Comparison of ENCODE assay signal across 9 cellular contexts in genomic region chr9:113446323-113446740, GRCh38. TPM values are rescaled to one million over a fixed set of nuclear protein-coding genes. Genes with fewer than 3 reads are reported as not detected.
DNase-seq lines count a peak whose midpoint lies in the region; ATAC-seq and TF ChIP-seq lines count a peak whose summit lies in the region.
"Had no signal": no experiment of that assay in that cellular context is flagged by ENCODE, and none has a peak within 500 bp of the region (broad histone marks: within the 10 kb centered on the region; RNA-seq: fewer than 3 reads in every experiment).

No MANE protein-coding gene starts in this region.

- ATAC-seq in body of pancreas (peak; percentile 74), HG02798 (IDR thresholded peaks at IDR 0.05; ENCODE audit: poor library complexity, unreplicated experiment) (no peak)
- peak; percentile 37 for ATAC-seq in stimulated activated naive CD8-positive, alpha-beta T cell treated with anti-CD3 and anti-CD28 coated beads, Interleukin-15, amount 100 ng/mL, for 72 hours

- no peaks in the 10 kb centered on the region for H3K36me3 ChIP-seq in body of pancreas (replicated peaks in 1 of 2; ENCODE audit: insufficient read depth in 1 of 2, low read depth in 2 of 2)

- TF ChIP-seq CTCF in AG09309 (IDR thresholded peaks at IDR 0.05; ENCODE audit: control insufficient read depth, insufficient read depth, low read depth, low read length, missing control alignments) (peak; percentile 37), GM10248 (IDR thresholded peaks at IDR 0.05; ENCODE audit: control extremely low read depth, extremely low read depth, low read depth, missing control alignments) (peak; percentile 53), body of pancreas (IDR thresholded peaks at IDR 0.05) (peak; percentile 13 to 83 (median 69))

- CTCF ChIA-PET in GM10248 (lab: Yijun Ruan, JAX) = interaction anchor here (0.6 to 6.3 kb wide), 45 partner anchors 9 to 543 kb away, joined by 3 to 171 read pairs (median 4); partner anchors contain the start of genes ALAD, CDC26, PRPF4 and RGS3

- POLR2A ChIA-PET in GM10248 (lab: Yijun Ruan, JAX) = no interaction called here

- no peaks in the 10 kb centered on the region for H3K4me1 Mint-ChIP-seq in stimulated activated naive CD8-positive, alpha-beta T cell treated with anti-CD3 and anti-CD28 coated beads, Interleukin-15, amount 100 ng/mL, for 72 hours

- no peak overlapping the region for H3K27ac ChIP-seq in body of pancreas
- H3K27ac ChIP-seq: epithelial cell of prostate had no signal

- WGBS in body of pancreas, 2 donors = 56 to 60% methylated on average over 3 of the region's 3 CpGs

- H3K27ac Mint-ChIP-seq in stimulated activated naive CD8-positive, alpha-beta T cell treated with anti-CD3 and anti-CD28 coated beads, Interleukin-15, amount 100 ng/mL, for 72 hours = peak overlapping the region in 1 of 2 donors; percentile 44

- no peaks in the 10 kb centered on the region for H3K4me1 ChIP-seq in body of pancreas

- no peak for TF ChIP-seq POLR2A in body of pancreas (IDR thresholded peaks at IDR 0.05)

- intact Hi-C loops in body of pancreas (cut with DNase I) = loop anchor here (5.0 kb wide), 2 partner anchors 141 to 206 kb away; no protein-coding TSS in a partner anchor

- H3K27me3 Mint-ChIP-seq in stimulated activated naive CD8-positive, alpha-beta T cell treated with anti-CD3 and anti-CD28 coated beads, Interleukin-15, amount 100 ng/mL, for 72 hours = no peaks in the 10 kb centered on the region

- DNase-seq in AG09309 (ENCODE audit: low read depth) (no peak), GM10248 (ENCODE audit: extremely low spot score) (peak; percentile 74), NCI-H2029 treated with DMSO at 0.1 percent for 48 hours (lab: John Stamatoyannopoulos, UW) (peak; percentile 19), body of pancreas (peak in 1 of 4 donors; percentile 12), iPS-NIHi7 (ENCODE audit: extremely low spot score) (peak; percentile 71), HK-2 (ENCODE audit: unreplicated experiment) (no peak)
- DNase-seq in stimulated activated naive CD8-positive, alpha-beta T cell treated with anti-CD3 and anti-CD28 coated beads, Interleukin-15, amount 100 ng/mL, for 72 hours = peak; percentile 9 to 19

- no peak overlapping the region for H3K4me3 ChIP-seq in AG09309 (ENCODE audit: control insufficient read depth, low read depth, low read length)
- H3K4me3 ChIP-seq in body of pancreas = no peak overlapping the region

- no peak overlapping the region for H3K4me3 Mint-ChIP-seq in stimulated activated naive CD8-positive, alpha-beta T cell treated with anti-CD3 and anti-CD28 coated beads, Interleukin-15, amount 100 ng/mL, for 72 hours

- no peaks in the 10 kb centered on the region for H3K27me3 ChIP-seq in body of pancreas

- no peaks in the 10 kb centered on the region for H3K9me3 Mint-ChIP-seq in stimulated activated naive CD8-positive, alpha-beta T cell treated with anti-CD3 and anti-CD28 coated beads, Interleukin-15, amount 100 ng/mL, for 72 hours

- H3K9me3 ChIP-seq in body of pancreas = no peaks in the 10 kb centered on the region

RNA-seq across cellular contexts. Expression of gene RGS3, which starts 17.2 kb away (rescaled TPM):
- total RNA-seq in body of pancreas = 10 to 100 TPM; 25.7 to 96.9 TPM

RNA-seq across cellular contexts. Expression of gene C9orf43, which starts 35.8 kb away (rescaled TPM):
- total RNA-seq in body of pancreas = 1 to 10 TPM in 1 of 2 donors, not detected in 1; 1.6 TPM

RNA-seq across cellular contexts. Expression of gene POLE3, which starts 35.9 kb away (rescaled TPM):
- 10 to 100 TPM; 13.8 to 17.6 TPM for total RNA-seq in body of pancreas

RNA-seq across cellular contexts. Expression of gene ALAD, which starts 45.2 kb away (rescaled TPM):
- 10 to 100 TPM; 42.5 to 44.1 TPM for total RNA-seq in body of pancreas

Comparison
In these comparisons a context has a peak if more than half of its experiments do, and no peak if none do; other contexts are left out.
1. DNase-seq: peak in GM10248 (single experiment), NCI-H2029 treated with DMSO at 0.1 percent for 48 hours (single experiment), iPS-NIHi7 (single experiment) and stimulated activated naive CD8-positive, alpha-beta T cell treated with anti-CD3 and anti-CD28 coated beads, Interleukin-15, amount 100 ng/mL, for 72 hours (2 of 2); none in AG09309 (single experiment) and HK-2 (single experiment).
2. Peak in every context shown above with its lines, with median percentiles within 50 percentile points of each other: CTCF ChIP-seq.